Comparison of ENCODE assay signal across 8 cellular contexts in the genomic region with DNA sequence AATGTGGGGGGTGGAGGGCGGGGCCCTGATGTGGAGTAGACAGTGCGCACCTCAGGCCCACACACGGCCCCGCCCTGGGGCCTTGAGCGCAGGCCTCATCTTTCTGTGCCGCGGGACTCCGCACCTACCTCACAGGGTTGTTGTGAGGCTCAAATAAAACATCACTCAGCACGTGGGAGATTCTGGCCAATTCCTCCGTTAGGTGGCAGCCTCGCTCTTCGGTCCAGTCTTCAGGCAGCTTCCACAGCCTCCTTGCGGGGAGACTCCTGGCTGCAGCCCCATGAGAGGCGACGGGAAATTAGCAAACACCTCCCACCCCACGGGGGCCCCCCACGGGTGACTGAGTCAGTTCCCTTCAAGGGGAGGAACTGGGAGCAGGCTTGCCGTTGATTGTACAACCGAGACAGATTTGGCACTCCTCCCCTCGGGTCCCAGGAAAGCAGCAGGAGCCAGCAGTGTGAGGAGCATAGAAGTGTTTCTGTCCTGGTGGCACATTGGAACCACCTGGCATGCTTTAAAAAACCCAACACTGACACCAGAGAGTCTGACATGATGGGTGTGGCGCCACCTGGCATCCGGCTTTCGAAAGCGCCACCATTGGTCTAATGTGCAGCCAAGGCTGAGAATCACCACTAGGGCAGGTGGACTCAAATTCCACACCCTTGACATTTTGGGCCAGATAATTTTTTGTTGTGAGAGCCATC. TPM values are rescaled to one million over a fixed set of nuclear protein-coding genes. Genes with fewer than 3 reads are reported as not detected.
DNase-seq lines count a peak whose midpoint lies in the region; ATAC-seq, FAIRE-seq and TF ChIP-seq lines count a peak whose summit lies in the region.

No MANE protein-coding gene starts in this region.

- peak; percentile 37 for TF ChIP-seq RAD21 in SK-N-SH (IDR thresholded peaks at IDR 0.05; ENCODE audit: low read length)
- TF ChIP-seq RAD21 in K562 (CRISPR knock-in tag; conservative IDR thresholded peaks at IDR 0.05 in 1 of 2, IDR thresholded peaks at IDR 0.05 in 1 of 2): peak; percentile 35 to 71

- H3F3A ChIP-seq in SK-N-SH (replicated peaks; ENCODE audit: insufficient read depth): peaks cover 6% of the 10 kb centered on the region

- H3K9me1 ChIP-seq in K562 (ENCODE audit: control insufficient read depth, insufficient read depth, low read length): no peaks in the 10 kb centered on the region

- no peaks in the 10 kb centered on the region for H3K9me2 ChIP-seq in SK-N-SH

- H3K36me3 ChIP-seq in SK-N-SH (replicated peaks in 1 of 2; ENCODE audit: control insufficient read depth in 1 of 2, insufficient read depth in 2 of 2, low read length in 1 of 2): no peaks in the 10 kb centered on the region
- peaks cover 28% of the 10 kb centered on the region for H3K36me3 ChIP-seq in K562 (ENCODE audit: control insufficient read depth, insufficient read depth, low read length)
- no peaks in the 10 kb centered on the region for H3K36me3 ChIP-seq in kidney epithelial cell (ENCODE audit: control insufficient read depth, insufficient read depth, low read length)
- H3K36me3 ChIP-seq in transverse colon: no peaks in the 10 kb centered on the region

- H2AFZ ChIP-seq in SK-N-SH (ENCODE audit: low read depth) (no peak overlapping the region), K562 (ENCODE audit: low read depth, low read length) (peak overlapping the region; percentile 29; the same call in 1 of the 2 replicates)

- H3K9me3 ChIP-seq in SK-N-SH: no peaks in the 10 kb centered on the region
- no peaks in the 10 kb centered on the region for H3K9me3 ChIP-seq in K562 (replicated peaks; ENCODE audit: control insufficient read depth, insufficient read depth, low read depth, low read length)
- no peaks in the 10 kb centered on the region for H3K9me3 ChIP-seq in transverse colon

- POLR2A ChIA-PET in SK-N-SH (lab: Yijun Ruan, JAX) (no interaction called here), K562 (lab: Yijun Ruan, JAX) (interaction anchor here (0.7 kb wide), 1 partner anchor 9 kb away, joined by 4 read pairs; no protein-coding TSS in a partner anchor)

- no peak for DNase-seq in SK-N-SH
- DNase-seq in NCI-H2196 treated with DMSO at 0.1 percent for 48 hours (lab: John Stamatoyannopoulos, UW; ENCODE audit: unreplicated experiment): peak; percentile 7
- DNase-seq in K562 (ENCODE audit: extremely low read depth in 1 of 4, low spot score in 3 of 4): peak; percentile 72 to 89 (median 74)
- no peak for DNase-seq in kidney epithelial cell (ENCODE audit: low read depth)
- peak; percentile 30 for DNase-seq in transverse colon
- no peak for DNase-seq in amniotic stem cell (lab: John Stamatoyannopoulos, UW)

- H3K27me3 ChIP-seq in SK-N-SH (ENCODE audit: insufficient read depth) (no peaks in the 10 kb centered on the region), K562 (ENCODE audit: control insufficient read depth in 2 of 2, insufficient read depth in 2 of 2, low read length in 2 of 2) (no peaks in the 10 kb centered on the region), kidney epithelial cell (ENCODE audit: control insufficient read depth, insufficient read depth, low read length) (no peaks in the 10 kb centered on the region), transverse colon (peaks cover 2% of the 10 kb centered on the region)

- H3K27ac ChIP-seq in SK-N-SH (ENCODE audit: low read depth in 2 of 2, low read length in 1 of 2): no peak overlapping the region
- H3K27ac ChIP-seq in K562 (ENCODE audit: extremely low read depth, low read depth, low read length): no peak overlapping the region
- H3K27ac ChIP-seq in transverse colon: no peak overlapping the region

- peaks cover 4% of the 10 kb centered on the region; the same call in 1 of the 2 replicates for H4K20me1 ChIP-seq in SK-N-SH (ENCODE audit: insufficient read depth)
- H4K20me1 ChIP-seq in K562 (replicated peaks; ENCODE audit: control insufficient read depth, insufficient read depth, low read length): peaks cover 3% of the 10 kb centered on the region; the same call in 1 of the 2 replicates

- intact Hi-C loops in K562 (cut with micrococcal nuclease): no loop called here
- intact Hi-C loops in transverse colon (cut with DNase I; ENCODE audit: low total_unique reads): no loop called here

- H3K4me2 ChIP-seq in SK-N-SH: no peak overlapping the region
- peak overlapping the region; percentile 45; the same call in 1 of the 2 replicates for H3K4me2 ChIP-seq in K562 (ENCODE audit: insufficient read depth, low read length)

- H3K79me2 ChIP-seq in SK-N-SH (ENCODE audit: insufficient read depth) (peaks cover 18% of the 10 kb centered on the region; the same call in 1 of the 2 replicates), K562 (ENCODE audit: control insufficient read depth, insufficient read depth, low read length) (peaks cover 27% of the 10 kb centered on the region)

- 77% methylated on average over 6 of the region's 24 CpGs for WGBS in SK-N-SH (ENCODE audit: low lambda C conversion rate)
- 31% methylated on average over 20 of the region's 24 CpGs for WGBS in K562 (ENCODE audit: insufficient coverage, low coverage, missing lambda C conversion rate)
- 47% methylated on average over 24 of the region's 24 CpGs; no CpG with 5 or more reads in 1 of the 2 donors for WGBS in transverse colon (ENCODE audit: low coverage in 1 of 2), 2 donors

- TF ChIP-seq CTCF in SK-N-SH (IDR thresholded peaks at IDR 0.05) (no peak), K562 (IDR thresholded peaks at IDR 0.05 in 2 of 3, conservative IDR thresholded peaks at IDR 0.05 in 1 of 3; ENCODE audit: insufficient read depth in 2 of 3, low read depth in 1 of 3, low read length in 3 of 3) (peak; percentile 82 to 98 (median 90)), kidney epithelial cell (IDR thresholded peaks at IDR 0.05; ENCODE audit: insufficient read depth, low read length, poor library complexity, severe bottlenecking) (peak; percentile 53), transverse colon (IDR thresholded peaks at IDR 0.05) (peak in 3 of 5 experiments; percentile 15 to 48 (median 30))

- H3K4me3 ChIP-seq in SK-N-SH (ENCODE audit: low read depth in 2 of 2, low read length in 1 of 2): no peak overlapping the region; a peak in 1 of 4 replicates
- H3K4me3 ChIP-seq in K562: no peak overlapping the region
- no peak overlapping the region for H3K4me3 ChIP-seq in kidney epithelial cell (ENCODE audit: low read depth, low read length)
- H3K4me3 ChIP-seq in transverse colon: no peak overlapping the region

- no peak for FAIRE-seq in K562 (lab: Jason Lieb, UNC)

- in situ Hi-C loops in K562 (cut with MboI) (no loop called here), transverse colon (cut with MboI; ENCODE audit: low pct_ligation_motif_present in 1 of 4, low pct_unique_long_range_greater_than_20kb in 1 of 4, low sequenced_read_pairs in 3 of 4) (loop anchor here in 2 of 4 donors (25.0 kb wide), 2 partner anchors 628 to 778 kb away; a partner anchor contains a TSS)

- no TSS peak for BruUV-seq in K562 (replicated peaks; lab: Mats Ljungman, UMichigan)

- TF ChIP-seq EP300 in SK-N-SH (IDR thresholded peaks at IDR 0.05; ENCODE audit: borderline replicate concordance in 1 of 2, low read depth in 1 of 2, low read length in 1 of 2): no peak
- no peak for TF ChIP-seq EP300 in K562 (IDR thresholded peaks at IDR 0.05; ENCODE audit: low read length)
- TF ChIP-seq EP300 in transverse colon (IDR thresholded peaks at IDR 0.05; ENCODE audit: low read depth): no peak

- peaks cover 0 to 2% of the 10 kb centered on the region in 2 experiments; a peak in 1 of 4 replicates for H3K4me1 ChIP-seq in SK-N-SH (ENCODE audit: control insufficient read depth in 1 of 2, insufficient read depth in 2 of 2, low read depth in 1 of 2, low read length in 1 of 2)
- H3K4me1 ChIP-seq in K562 (replicated peaks in 1 of 2; ENCODE audit: control insufficient read depth in 2 of 2, insufficient read depth in 2 of 2, low read length in 2 of 2): peaks cover 32 to 42% of the 10 kb centered on the region in 2 experiments; a peak in 4 of 5 replicates
- H3K4me1 ChIP-seq in transverse colon: peaks cover 0 to 6% (median 4%) of the 10 kb centered on the region in 4 donors

- ATAC-seq in SK-N-SH treated with all-trans-retinoic acid at 6 μM for 48 hours: no peak
- peak; percentile 88 for ATAC-seq in K562
- no peak for ATAC-seq in HG03457 (IDR thresholded peaks at IDR 0.05; ENCODE audit: unreplicated experiment)

- TF ChIP-seq POLR2A in K562 (conservative IDR thresholded peaks at IDR 0.05): 0 out of 2 replicates have a peak, but pooled peaks have one; percentile 8
- no peak for TF ChIP-seq POLR2A in transverse colon (IDR thresholded peaks at IDR 0.05)

- CTCF ChIA-PET in SK-N-SH (lab: Yijun Ruan, JAX) (interaction anchor here (1.2 to 2.0 kb wide), 3 partner anchors 15 to 631 kb away, joined by 3 to 6 read pairs (median 5); no protein-coding TSS in a partner anchor), K562 (lab: Yijun Ruan, JAX; ENCODE audit: low intra/inter-chr PET ratio) (interaction anchor here (0.6 to 1.7 kb wide), 2 partner anchors 17 to 71 kb away, joined by 4 to 10 read pairs; no protein-coding TSS in a partner anchor)

- H3K9ac ChIP-seq in SK-N-SH (no peak overlapping the region), K562 (ENCODE audit: insufficient read depth in 1 of 2, low read depth in 2 of 2, low read length in 2 of 2) (peak overlapping the region in 1 of 2 experiments; percentile 62; a peak in 2 of 4 replicates)

RNA-seq across cellular contexts. Expression of a gene that starts 7.6 kb away (rescaled TPM):
- polyA plus RNA-seq in SK-N-SH (2012; rRNA removed) (9.8 and 10.9 TPM in 2 replicates), K562 (2011; rRNA removed) (10.7 and 14.1 TPM in 2 replicates), K562 (2014; fragmentation: Illumina TruSeq; extraction: Trizol) (22.2 and 27.0 TPM in 2 replicates), K562 (2014; fragmentation: Nextera tagmentation; extraction: Ambion mirVana) (1 to 10 TPM in 1 of 2 experiments, under 1 TPM in 1; 0.61 to 1.4 TPM), K562 (2014; rRNA removed) (27.1 and 27.2 TPM in 2 replicates)
- polyA plus RNA-seq in SK-N-SH (2012; cell fraction: cytosol; rRNA removed): 5.9 and 7.9 TPM in 2 replicates
- polyA plus RNA-seq in SK-N-SH (2012; cell fraction: nucleus; rRNA removed): 24.6 and 27.4 TPM in 2 replicates
- total RNA-seq in K562 (2011; cell fraction: chromatin; rRNA removed; ENCODE audit: low replicate concordance): 7.6 and 26.8 TPM in 2 replicates
- total RNA-seq in K562 (2011; cell fraction: nucleolus; rRNA removed): 26.1 and 30.4 TPM in 2 replicates
- 18.8 and 22.1 TPM in 2 replicates for total RNA-seq in K562 (2011; cell fraction: nucleoplasm; rRNA removed)
- total RNA-seq in K562 (2014; rRNA removed) (26.1 and 30.5 TPM in 2 replicates), K562 (2014; rRNA removed; fragmentation: Illumina TruSeq; extraction: Trizol) (9.8 and 12.8 TPM in 2 replicates), K562 (2015; rRNA removed; fragmentation: Illumina TruSeq; extraction: Trizol) (21.5 and 22.7 TPM in 2 replicates), K562 (2021) (28.1 and 28.4 TPM in 2 replicates), kidney epithelial cell (6.6 and 8.3 TPM in 2 replicates), transverse colon (10 to 100 TPM in 3 of 4 donors, 1 to 10 TPM in 1; 9.5 to 20.9 (median 11.5) TPM)
- polyA plus RNA-seq in K562 (2011; cell fraction: cytosol; rRNA removed): 11.7 and 37.1 TPM in 2 replicates
- polyA plus RNA-seq in K562 (2011; cell fraction: nucleus; rRNA removed): 10.4 and 25.5 TPM in 2 replicates
- polyA plus RNA-seq in K562 (2012): 9.7 and 20.2 TPM in 2 replicates
- 3.2 and 6.3 TPM in 2 replicates for polyA minus RNA-seq in K562 (2011; rRNA and poly(A)+ RNA removed)
- polyA minus RNA-seq in K562 (2011; cell fraction: cytosol; rRNA and poly(A)+ RNA removed): 13.0 and 14.2 TPM in 2 replicates
- 10.3 and 12.9 TPM in 2 replicates for polyA minus RNA-seq in K562 (2011; cell fraction: nucleus; rRNA and poly(A)+ RNA removed)

RNA-seq across cellular contexts. Expression of a gene that starts 17.3 kb away (rescaled TPM):
- polyA plus RNA-seq in SK-N-SH (2012; rRNA removed): 31.6 and 38.5 TPM in 2 replicates
- polyA plus RNA-seq in SK-N-SH (2012; cell fraction: cytosol; rRNA removed): 19.6 and 23.8 TPM in 2 replicates
- polyA plus RNA-seq in SK-N-SH (2012; cell fraction: nucleus; rRNA removed): 72.1 and 75.8 TPM in 2 replicates
- total RNA-seq in K562 (2011; cell fraction: chromatin; rRNA removed; ENCODE audit: low replicate concordance): 92.9 and 198 TPM in 2 replicates
- total RNA-seq in K562 (2011; cell fraction: nucleolus; rRNA removed): 118 and 119 TPM in 2 replicates
- total RNA-seq in K562 (2011; cell fraction: nucleoplasm; rRNA removed): 123 and 139 TPM in 2 replicates
- total RNA-seq in K562 (2014; rRNA removed): 59.8 and 75.7 TPM in 2 replicates
- 38.3 and 49.7 TPM in 2 replicates for total RNA-seq in K562 (2014; rRNA removed; fragmentation: Illumina TruSeq; extraction: Trizol)
- 43.9 and 45.1 TPM in 2 replicates for total RNA-seq in K562 (2015; rRNA removed; fragmentation: Illumina TruSeq; extraction: Trizol)
- 66.2 and 68.2 TPM in 2 replicates for total RNA-seq in K562 (2021)
- polyA plus RNA-seq in K562 (2011; rRNA removed): 62.7 and 85.1 TPM in 2 replicates
- polyA plus RNA-seq in K562 (2011; cell fraction: cytosol; rRNA removed): 78.5 and 144 TPM in 2 replicates
- polyA plus RNA-seq in K562 (2011; cell fraction: nucleus; rRNA removed): 97.1 and 183 TPM in 2 replicates
- polyA plus RNA-seq in K562 (2012): 64.9 and 69.7 TPM in 2 replicates
- polyA plus RNA-seq in K562 (2014; fragmentation: Illumina TruSeq; extraction: Trizol): 99.3 and 123 TPM in 2 replicates
- polyA plus RNA-seq in K562 (2014; fragmentation: Nextera tagmentation; extraction: Ambion mirVana): 10 to 100 TPM; 15.2 to 23.0 TPM
- 87.3 and 100 TPM in 2 replicates for polyA plus RNA-seq in K562 (2014; rRNA removed)
- polyA minus RNA-seq in K562 (2011; rRNA and poly(A)+ RNA removed): 30.9 and 70.0 TPM in 2 replicates
- polyA minus RNA-seq in K562 (2011; cell fraction: cytosol; rRNA and poly(A)+ RNA removed): 31.7 and 48.1 TPM in 2 replicates
- 20.8 and 30.8 TPM in 2 replicates for polyA minus RNA-seq in K562 (2011; cell fraction: nucleus; rRNA and poly(A)+ RNA removed)
- 5.4 and 8.3 TPM in 2 replicates for total RNA-seq in kidney epithelial cell
- 100 to 1,000 TPM in 3 of 4 donors, 10 to 100 TPM in 1; 93.1 to 307 (median 214) TPM for total RNA-seq in transverse colon

Comparison
In these comparisons a context has a peak if more than half of its experiments do, and no peak if none do; other contexts are left out.
1. DNase-seq: peak in NCI-H2196 treated with DMSO at 0.1 percent for 48 hours (single experiment), K562 (4 of 4) and transverse colon (single experiment); none in SK-N-SH (single experiment), kidney epithelial cell (single experiment) and amniotic stem cell (single experiment).